Comparison of ENCODE assay signal across 9 cellular contexts in the genomic region with DNA sequence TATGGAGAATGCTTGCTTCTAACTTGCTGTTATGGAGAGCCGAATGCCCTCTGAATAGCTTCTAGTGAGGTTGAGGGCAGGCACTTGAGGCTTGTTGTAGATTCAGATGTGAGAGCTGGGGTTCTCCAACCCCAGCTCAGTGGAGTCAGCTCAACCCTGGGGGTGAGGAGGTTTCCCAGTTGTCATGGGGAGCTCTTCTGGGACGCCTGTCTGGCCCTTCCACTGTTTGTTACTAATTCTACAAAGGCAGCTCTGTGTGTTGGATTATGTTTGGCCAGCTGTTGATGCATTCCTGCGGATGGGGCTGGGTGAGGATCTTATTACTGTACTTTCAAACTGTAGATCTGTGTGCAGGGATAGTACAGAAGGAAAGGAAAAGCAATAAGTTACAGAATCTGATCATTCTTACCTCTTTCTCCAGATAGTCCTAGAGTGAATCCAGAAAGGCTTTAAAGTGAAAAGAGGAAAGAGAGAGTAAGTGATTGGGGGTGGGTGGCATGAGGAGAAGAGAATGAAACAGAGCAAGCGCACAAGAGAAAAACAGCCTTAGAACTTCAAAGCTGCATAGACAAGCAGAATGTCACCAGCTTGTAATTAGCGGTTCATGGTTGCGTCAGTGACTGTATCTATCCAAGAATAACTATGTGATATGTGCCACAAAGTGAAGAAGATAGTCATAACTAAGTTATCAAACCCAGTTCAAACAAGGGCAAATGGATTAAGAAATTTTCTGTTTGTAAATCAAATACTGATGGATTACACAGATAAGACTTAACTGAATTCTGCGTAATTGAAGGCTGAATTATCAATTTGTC.
DNase-seq lines count a peak whose midpoint lies in the region; ATAC-seq and TF ChIP-seq lines count a peak whose summit lies in the region.
"Had no signal": no experiment of that assay in that cellular context is flagged by ENCODE, and none has a peak within 500 bp of the region (broad histone marks: within the 10 kb centered on the region; RNA-seq: fewer than 3 reads in every experiment).

No MANE protein-coding gene starts in this region.

- peak overlapping the region; percentile 21; the same call in 1 of the 2 replicates for H3K9ac ChIP-seq in BLaER1

- H3K9me3 ChIP-seq in BLaER1 = no peaks in the 10 kb centered on the region
- no peaks in the 10 kb centered on the region for H3K9me3 ChIP-seq in right cardiac atrium (ENCODE audit: control insufficient read depth, low read length)

- peak overlapping the region; percentile 59 for H3K27ac ChIP-seq in BLaER1
- H3K27ac ChIP-seq in right cardiac atrium (ENCODE audit: low read length) = peak overlapping the region; percentile 42
- peak overlapping the region; percentile 68 for H3K27ac ChIP-seq in substantia nigra (ENCODE audit: low read depth, low read length, poor library complexity, severe bottlenecking)

- POLR2A ChIA-PET in activated CD8-positive, alpha-beta T cell treated with anti-CD3 and anti-CD28 coated beads for 36 hours (lab: Charles Lee) = no interaction called here

- CTCF ChIA-PET in activated CD8-positive, alpha-beta T cell treated with anti-CD3 and anti-CD28 coated beads for 36 hours (lab: Charles Lee) = interaction anchor here (1.0 to 1.8 kb wide), 2 partner anchors 50 to 79 kb away, joined by 3 to 4 read pairs; no protein-coding TSS in a partner anchor

- ATAC-seq in activated CD8-positive, alpha-beta T cell treated with anti-CD3 and anti-CD28 coated beads for 36 hours = peak; percentile 77
- peak; percentile 78 to 79 for ATAC-seq in right cardiac atrium

- no peaks in the 10 kb centered on the region for H3K36me3 Mint-ChIP-seq in activated CD8-positive, alpha-beta T cell treated with anti-CD3 and anti-CD28 coated beads for 36 hours (ENCODE audit: low read depth)

- 30% methylated on average over 7 of the region's 7 CpGs for WGBS in right cardiac atrium

- H3K27me3 ChIP-seq in BLaER1 = no peaks in the 10 kb centered on the region
- no peaks in the 10 kb centered on the region for H3K27me3 ChIP-seq in right cardiac atrium (ENCODE audit: control insufficient read depth, insufficient read depth)

- peaks cover 26% of the 10 kb centered on the region for H3K4me1 Mint-ChIP-seq in activated CD8-positive, alpha-beta T cell treated with anti-CD3 and anti-CD28 coated beads for 36 hours (ENCODE audit: low read depth)

- in situ Hi-C loops in G401 (cut with HindIII; ENCODE audit: low sequenced_read_pairs) = no loop called here

- peak overlapping the region; percentile 58 for H3K4me2 ChIP-seq in BLaER1

- H3K9me3 Mint-ChIP-seq in activated CD8-positive, alpha-beta T cell treated with anti-CD3 and anti-CD28 coated beads for 36 hours = no peaks in the 10 kb centered on the region
- H3K9me3 Mint-ChIP-seq: dendritic cell treated with granulocyte-macrophage colony-stimulating factor and Interleukin-4, amounts not matched to agents 40 ng/mL and 50 ng/mL, for 4 days had no signal

- no peak overlapping the region for H3K4me3 ChIP-seq in BLaER1
- H3K4me3 ChIP-seq in right cardiac atrium (ENCODE audit: low read length) = no peak overlapping the region

- peak; percentile 56 for DNase-seq in NCI-H1092 (lab: John Stamatoyannopoulos, UW)
- DNase-seq in activated CD8-positive, alpha-beta T cell treated with anti-CD3 and anti-CD28 coated beads for 36 hours = peak; percentile 43
- DNase-seq in right cardiac atrium = peak; percentile 36 to 65 (median 55)
- DNase-seq in substantia nigra (lab: John Stamatoyannopoulos, UW) = peak in 31 of 49 donors; percentile 1 to 69 (median 20)
- no peak for DNase-seq in stimulated activated CD4-positive, alpha-beta T cell treated with anti-CD3 and anti-CD28 coated beads, Interleukin-2, amount 100 ng/mL, for 24 hours
- no peak for DNase-seq in RPMI8226
- no peak for DNase-seq in G401 (ENCODE audit: low spot score)

- H3K27ac Mint-ChIP-seq in activated CD8-positive, alpha-beta T cell treated with anti-CD3 and anti-CD28 coated beads for 36 hours = peak overlapping the region; percentile 7
- H3K27ac Mint-ChIP-seq: dendritic cell treated with granulocyte-macrophage colony-stimulating factor and Interleukin-4, amounts not matched to agents 40 ng/mL and 50 ng/mL, for 4 days had no signal

- peak overlapping the region; percentile 73 for H3K4me3 Mint-ChIP-seq in activated CD8-positive, alpha-beta T cell treated with anti-CD3 and anti-CD28 coated beads for 36 hours
- H3K4me3 Mint-ChIP-seq: dendritic cell treated with granulocyte-macrophage colony-stimulating factor and Interleukin-4, amounts not matched to agents 40 ng/mL and 50 ng/mL, for 4 days had no signal

- peaks cover under 1% of the 10 kb centered on the region; the same call in 1 of the 2 replicates for H3K36me3 ChIP-seq in BLaER1

- H4K20me1 ChIP-seq in BLaER1 = peaks cover 9% of the 10 kb centered on the region; the same call in 1 of the 2 replicates

- TF ChIP-seq CTCF in activated CD8-positive, alpha-beta T cell treated with anti-CD3 and anti-CD28 coated beads for 36 hours (IDR thresholded peaks at IDR 0.05) = no peak

- intact Hi-C loops in activated CD8-positive, alpha-beta T cell treated with anti-CD3 and anti-CD28 coated beads for 36 hours (cut with micrococcal nuclease) = no loop called here
- intact Hi-C loops in right cardiac atrium (cut with DNase I) = loop anchor here in 2 of 4 donors (10.0 kb wide), 1 partner anchor 553 kb away; a partner anchor contains a TSS

- peaks cover 42% of the 10 kb centered on the region for H3K27me3 Mint-ChIP-seq in activated CD8-positive, alpha-beta T cell treated with anti-CD3 and anti-CD28 coated beads for 36 hours

- H3K4me1 ChIP-seq in BLaER1 (peaks cover 78% of the 10 kb centered on the region), right cardiac atrium (ENCODE audit: control insufficient read depth, insufficient read depth, low read length) (peaks cover 11% of the 10 kb centered on the region)

Comparison
In these comparisons a context has a peak if more than half of its experiments do, and no peak if none do; other contexts are left out.
1. DNase-seq: peak in NCI-H1092 (single experiment), activated CD8-positive, alpha-beta T cell treated with anti-CD3 and anti-CD28 coated beads for 36 hours (single experiment), right cardiac atrium (3 of 3) and substantia nigra (31 of 49); none in stimulated activated CD4-positive, alpha-beta T cell treated with anti-CD3 and anti-CD28 coated beads, Interleukin-2, amount 100 ng/mL, for 24 hours (0 of 2), RPMI8226 (single experiment) and G401 (single experiment).
2. Peak in every context shown above with its lines, with median percentiles within 50 percentile points of each other: H3K27ac ChIP-seq.